ENCODE assay signal across 8 cellular contexts in the genomic region with DNA sequence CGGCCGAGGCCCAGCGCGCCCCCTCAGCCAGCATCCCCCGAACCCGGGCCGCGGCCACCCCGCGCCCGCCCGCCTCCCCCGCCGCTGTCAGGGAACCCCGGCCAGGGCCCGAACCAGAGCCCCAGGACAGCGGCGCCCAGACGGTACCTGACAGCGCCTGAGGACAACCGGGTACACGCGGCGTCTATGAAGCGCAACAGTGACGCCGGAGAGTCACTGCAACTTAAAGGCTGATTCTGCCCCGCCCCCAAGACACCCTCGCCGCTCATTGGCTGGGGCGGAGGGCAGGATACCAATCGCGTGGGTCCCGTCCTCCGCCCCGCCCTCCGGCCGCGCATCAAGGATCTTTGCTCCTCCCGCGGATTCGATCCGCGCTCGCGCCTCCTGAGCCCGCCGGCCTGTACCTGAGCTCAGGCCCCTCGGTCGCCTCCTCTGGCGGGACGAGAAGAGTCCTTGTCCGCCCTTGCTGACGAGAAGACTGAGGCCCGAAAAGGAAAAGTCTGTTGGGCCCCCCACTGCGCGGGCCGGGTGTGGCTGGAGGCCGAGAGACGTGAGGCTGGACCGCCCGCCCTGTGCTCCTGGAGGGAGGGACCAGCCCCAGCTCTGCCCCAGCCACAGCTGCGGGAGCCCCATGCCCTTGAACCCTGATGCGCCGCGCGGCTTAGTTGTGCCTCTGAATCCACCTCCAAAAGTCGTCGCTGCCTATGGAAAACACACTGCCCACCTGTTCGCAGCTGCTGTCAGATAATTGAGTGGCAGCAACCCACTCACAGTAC. TPM values are rescaled to one million over a fixed set of nuclear protein-coding genes. Genes with fewer than 3 reads are reported as not detected.
DNase-seq lines count a peak whose midpoint lies in the region; FAIRE-seq and TF ChIP-seq lines count a peak whose summit lies in the region.

A gene (minus strand): TSS at position 198 of the 776 bp plus-strand sequence. CDS start 6,752 bp downstream, outside the sequence.

- no peak for TF ChIP-seq EP300 in SK-N-SH (IDR thresholded peaks at IDR 0.05; ENCODE audit: borderline replicate concordance in 1 of 2, low read depth in 1 of 2, low read length in 1 of 2)

- peaks cover 27% of the 10 kb centered on the region for H4K20me1 ChIP-seq in SK-N-SH (ENCODE audit: insufficient read depth)

- no peaks in the 10 kb centered on the region for H3K36me3 Mint-ChIP-seq in activated naive CD4-positive, alpha-beta T cell treated with anti-CD3 and anti-CD28 coated beads, Interleukin-2, amount 10 ng/mL, durations not matched to agents 7 days and 5 days

- H2AK5ac ChIP-seq in neuronal stem cell (ENCODE audit: low read depth, low read length), result no peak within 1 kb of the TSS

- no peak within 1 kb of the TSS for H4K91ac ChIP-seq in neuronal stem cell (ENCODE audit: low read depth, low read length, poor library complexity)

- POLR2A ChIA-PET in SK-N-SH (lab: Yijun Ruan, JAX), result interaction anchor here (0.6 to 1.5 kb wide), 5 partner anchors 8 to 498 kb away, joined by 3 to 4 read pairs (median 4); no protein-coding TSS in a partner anchor

- peak within 1 kb of the TSS; percentile 84 for H3K18ac ChIP-seq in neuronal stem cell (ENCODE audit: low read length)

- TF ChIP-seq RAD21 in SK-N-SH (IDR thresholded peaks at IDR 0.05; ENCODE audit: low read length), result 0 out of 2 replicates have a peak, but pooled peaks have one; percentile 1

- H3K4me3 ChIP-seq in HFF-Myc (replicated peaks; ENCODE audit: low read depth, low read length) (peak within 1 kb of the TSS; percentile 64), NB4 (ENCODE audit: low read depth, low read length) (peak within 1 kb of the TSS; percentile 16), SK-N-SH (ENCODE audit: low read depth in 2 of 2, low read length in 1 of 2) (peak within 1 kb of the TSS; percentile 76 to 87), neuronal stem cell (ENCODE audit: low read length in 2 of 2) (peak within 1 kb of the TSS; percentile 74 to 95), subcutaneous abdominal adipose tissue (ENCODE audit: low read depth in 1 of 5, low read length in 5 of 5) (peak within 1 kb of the TSS; percentile 64 to 82 (median 72))

- H3K4me2 ChIP-seq in SK-N-SH, result peak within 1 kb of the TSS; percentile 97
- H3K4me2 ChIP-seq in neuronal stem cell (ENCODE audit: insufficient read depth, low read length, poor library complexity, severe bottlenecking), result peak within 1 kb of the TSS; percentile 90

- H3K27ac Mint-ChIP-seq in activated naive CD4-positive, alpha-beta T cell treated with anti-CD3 and anti-CD28 coated beads, Interleukin-2, amount 10 ng/mL, durations not matched to agents 7 days and 5 days, result peak within 1 kb of the TSS; percentile 81

- H3K27me3 ChIP-seq in SK-N-SH (ENCODE audit: insufficient read depth), result peaks cover 14% of the 10 kb centered on the region; the same call in 1 of the 2 replicates
- H3K27me3 ChIP-seq in neuronal stem cell (ENCODE audit: control insufficient read depth in 3 of 3, insufficient read depth in 3 of 3, low read depth in 1 of 3, low read length in 3 of 3), result peaks cover 0 to 43% (median 12%) of the 10 kb centered on the region in 3 experiments
- H3K27me3 ChIP-seq in subcutaneous abdominal adipose tissue (ENCODE audit: control insufficient read depth in 5 of 5, insufficient read depth in 4 of 5, low read length in 5 of 5), result peaks cover 3 to 11% (median 4%) of the 10 kb centered on the region in 5 donors

- no peak within 1 kb of the TSS for H3K4ac ChIP-seq in neuronal stem cell (ENCODE audit: low read length)

- H3K79me2 ChIP-seq in SK-N-SH (ENCODE audit: insufficient read depth), result peaks cover 42% of the 10 kb centered on the region

- no peaks in the 10 kb centered on the region for H3F3A ChIP-seq in SK-N-SH (replicated peaks; ENCODE audit: insufficient read depth)

- H3K36me3 ChIP-seq in SK-N-SH (replicated peaks in 1 of 2; ENCODE audit: control insufficient read depth in 1 of 2, insufficient read depth in 2 of 2, low read length in 1 of 2) (peaks cover 0 to 2% of the 10 kb centered on the region in 2 experiments), neuronal stem cell (replicated peaks in 1 of 2; ENCODE audit: control insufficient read depth in 2 of 2, insufficient read depth in 2 of 2, low read length in 2 of 2) (no peaks in the 10 kb centered on the region), subcutaneous abdominal adipose tissue (ENCODE audit: control insufficient read depth in 5 of 5, insufficient read depth in 5 of 5, low read length in 5 of 5) (no peaks in the 10 kb centered on the region)

- H2BK15ac ChIP-seq in neuronal stem cell (ENCODE audit: low read length), result no peak within 1 kb of the TSS

- 7% methylated on average over 14 of the region's 70 CpGs for WGBS in SK-N-SH (ENCODE audit: low lambda C conversion rate)
- WGBS in neuronal stem cell (ENCODE audit: extremely low coverage in 2 of 2, insufficient read length in 2 of 2, insufficient replicate concordance in 1 of 2), 2 donors, result no CpG with 5 or more reads among the region's 70 CpGs

- peak within 1 kb of the TSS; percentile 49 for H3K14ac ChIP-seq in neuronal stem cell (ENCODE audit: low read length)

- H2BK12ac ChIP-seq in neuronal stem cell (ENCODE audit: low read length), result peak within 1 kb of the TSS; percentile 16

- no peaks in the 10 kb centered on the region for H3K9me3 ChIP-seq in SK-N-SH
- no peaks in the 10 kb centered on the region for H3K9me3 ChIP-seq in neuronal stem cell (replicated peaks in 1 of 2; ENCODE audit: control insufficient read depth in 2 of 2, insufficient read depth in 1 of 2, low read depth in 1 of 2, low read length in 2 of 2)
- no peaks in the 10 kb centered on the region for H3K9me3 ChIP-seq in subcutaneous abdominal adipose tissue (ENCODE audit: control insufficient read depth in 5 of 5, low read length in 5 of 5)

- H4K8ac ChIP-seq in neuronal stem cell (ENCODE audit: low read depth, low read length), result no peak within 1 kb of the TSS

- H2BK120ac ChIP-seq in neuronal stem cell (ENCODE audit: low read depth, low read length), result no peak within 1 kb of the TSS

- peak; percentile 66 for FAIRE-seq in frontal cortex (lab: Jason Lieb, UNC)

- H3K9ac ChIP-seq in SK-N-SH, result peak within 1 kb of the TSS; percentile 86
- peak within 1 kb of the TSS; percentile 88 for H3K9ac ChIP-seq in neuronal stem cell (ENCODE audit: low read depth, low read length, poor library complexity)
- peak within 1 kb of the TSS in 4 of 5 donors; percentile 68 to 73 (median 69) for H3K9ac ChIP-seq in subcutaneous abdominal adipose tissue (ENCODE audit: low read length in 5 of 5)

- CTCF ChIA-PET in SK-N-SH (lab: Yijun Ruan, JAX), result interaction anchor here (0.6 to 2.8 kb wide), 8 partner anchors 9 to 424 kb away, joined by 3 to 10 read pairs (median 4); no protein-coding TSS in a partner anchor
- CTCF ChIA-PET in activated naive CD4-positive, alpha-beta T cell treated with anti-CD3 and anti-CD28 coated beads, Interleukin-2, amount 10 ng/mL, durations not matched to agents 7 days and 5 days (lab: Charles Lee), result interaction anchor here (1.4 kb wide), 1 partner anchor 30 kb away, joined by 3 read pairs; no protein-coding TSS in a partner anchor

- H3K27ac ChIP-seq in SK-N-SH (ENCODE audit: low read depth in 2 of 2, low read length in 1 of 2), result peak within 1 kb of the TSS; percentile 65 to 70
- no peak within 1 kb of the TSS for H3K27ac ChIP-seq in neuronal stem cell (replicated peaks; ENCODE audit: low read length)
- H3K27ac ChIP-seq in subcutaneous abdominal adipose tissue (ENCODE audit: low read depth, low read length), result peak within 1 kb of the TSS; percentile 57

- H2BK5ac ChIP-seq in neuronal stem cell (ENCODE audit: low read length), result peak within 1 kb of the TSS; percentile 59

- H3K27me3 Mint-ChIP-seq in activated naive CD4-positive, alpha-beta T cell treated with anti-CD3 and anti-CD28 coated beads, Interleukin-2, amount 10 ng/mL, durations not matched to agents 7 days and 5 days, result peaks cover 41% of the 10 kb centered on the region

- H3K4me3 Mint-ChIP-seq in activated naive CD4-positive, alpha-beta T cell treated with anti-CD3 and anti-CD28 coated beads, Interleukin-2, amount 10 ng/mL, durations not matched to agents 7 days and 5 days, result peak within 1 kb of the TSS; percentile 79

- DNase-seq in GM04503 (ENCODE audit: low read depth) (peak; percentile 66), HFF-Myc (ENCODE audit: extremely low read depth, low read depth) (peak; percentile 73), NB4 (ENCODE audit: low read depth) (peak; percentile 82), SK-N-SH (peak; percentile 99), frontal cortex (ENCODE audit: low spot score in 2 of 2) (peak; percentile 98 to 99), neuronal stem cell (ENCODE audit: low spot score) (peak; percentile 95)
- DNase-seq in activated naive CD4-positive, alpha-beta T cell treated with anti-CD3 and anti-CD28 coated beads, Interleukin-2, amount 10 ng/mL, durations not matched to agents 7 days and 5 days, result peak; percentile 98

- TF ChIP-seq POLR2A in NB4 (IDR thresholded peaks at IDR 0.05; ENCODE audit: extremely low read depth, insufficient read length), result no peak

- H2AFZ ChIP-seq in SK-N-SH (ENCODE audit: low read depth) (peak within 1 kb of the TSS; percentile 94), neuronal stem cell (ENCODE audit: low read length) (peak within 1 kb of the TSS; percentile 97)

- H3K4me1 ChIP-seq in SK-N-SH (ENCODE audit: control insufficient read depth in 1 of 2, insufficient read depth in 2 of 2, low read depth in 1 of 2, low read length in 1 of 2) (peaks cover 0 to 6% of the 10 kb centered on the region in 2 experiments; a peak in 1 of 4 replicates), neuronal stem cell (ENCODE audit: control insufficient read depth in 2 of 2, insufficient read depth in 1 of 2, low read depth in 1 of 2, low read length in 2 of 2) (peaks cover 3 to 6% of the 10 kb centered on the region in 2 donors), subcutaneous abdominal adipose tissue (ENCODE audit: control insufficient read depth in 5 of 5, insufficient read depth in 5 of 5, low read length in 5 of 5) (peaks cover 0 to 47% (median 41%) of the 10 kb centered on the region in 5 donors)

- TF ChIP-seq CTCF in HFF-Myc (IDR thresholded peaks at IDR 0.05; ENCODE audit: low read depth, low read length, missing control alignments) (peak; percentile 7), NB4 (IDR thresholded peaks at IDR 0.05; ENCODE audit: low read depth, low read length) (no peak), SK-N-SH (IDR thresholded peaks at IDR 0.05) (peak; percentile 11)

- H3K9me2 ChIP-seq in SK-N-SH, result no peaks in the 10 kb centered on the region

- peak within 1 kb of the TSS; percentile 99 for H3K23ac ChIP-seq in neuronal stem cell (ENCODE audit: low read depth, low read length, poor library complexity)

- H3K9me3 Mint-ChIP-seq in activated naive CD4-positive, alpha-beta T cell treated with anti-CD3 and anti-CD28 coated beads, Interleukin-2, amount 10 ng/mL, durations not matched to agents 7 days and 5 days, result no peaks in the 10 kb centered on the region

- H3K4me1 Mint-ChIP-seq in activated naive CD4-positive, alpha-beta T cell treated with anti-CD3 and anti-CD28 coated beads, Interleukin-2, amount 10 ng/mL, durations not matched to agents 7 days and 5 days, result peaks cover 17% of the 10 kb centered on the region

- H3K79me1 ChIP-seq in neuronal stem cell (ENCODE audit: low read depth, low read length), result no peaks in the 10 kb centered on the region

RNA-seq across cellular contexts. Expression of the gene that starts here (rescaled TPM):
- 65.7 and 97.6 TPM in 2 replicates for polyA plus RNA-seq in SK-N-SH (2012; rRNA removed)
- polyA plus RNA-seq in SK-N-SH (2012; cell fraction: cytosol; rRNA removed), result 94.1 and 99.2 TPM in 2 replicates
- 28.6 and 65.4 TPM in 2 replicates for polyA plus RNA-seq in SK-N-SH (2012; cell fraction: nucleus; rRNA removed)
- total RNA-seq in frontal cortex, result 157 TPM
- 26.5 TPM for polyA plus RNA-seq in neuronal stem cell (2013, experiment 1 of 2)
- 25.8 TPM for polyA plus RNA-seq in neuronal stem cell (2013, experiment 2 of 2)

Comparison
In these comparisons a context has a peak if more than half of its experiments do, and no peak if none do; other contexts are left out.
1. H3K4me3 ChIP-seq: peak in every context shown above with its lines; median percentile 84 in neuronal stem cell; 82 in SK-N-SH; 72 in subcutaneous abdominal adipose tissue; 64 in HFF-Myc; 16 in NB4.